23 cellular contexts compared by ENCODE assay signal in the genomic region with DNA sequence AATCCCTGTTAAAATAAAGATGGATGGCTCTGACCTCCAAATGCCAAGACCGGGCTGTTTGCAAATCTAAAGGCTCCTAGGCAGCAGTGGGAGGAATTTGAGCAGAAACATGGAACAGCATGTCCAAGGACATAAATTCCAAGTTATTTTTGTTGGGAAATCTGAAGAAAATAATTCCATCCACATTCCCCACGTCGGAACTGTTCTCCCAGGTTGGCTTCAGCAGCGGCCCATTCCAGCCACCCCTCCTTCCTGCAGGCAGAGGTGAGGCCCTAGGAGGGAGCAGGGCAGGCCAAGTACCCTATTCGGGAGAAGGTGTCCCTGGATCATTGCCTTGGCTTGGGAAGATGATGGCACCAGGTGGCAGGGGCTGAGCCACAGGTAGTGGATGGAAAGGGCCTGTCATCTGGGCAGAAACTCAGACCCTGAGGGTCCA.
DNase-seq lines count a peak whose midpoint lies in the region; ATAC-seq and TF ChIP-seq lines count a peak whose summit lies in the region.
"Had no signal": no experiment of that assay in that cellular context is flagged by ENCODE, and none has a peak within 500 bp of the region (broad histone marks: within the 10 kb centered on the region; RNA-seq: fewer than 3 reads in every experiment).

No MANE protein-coding gene starts in this region.

- H3K4me3 ChIP-seq in left ventricle myocardium inferior = peak overlapping the region; percentile 19
- no peak overlapping the region for H3K4me3 ChIP-seq in hepatocyte
- H3K4me3 ChIP-seq in upper lobe of right lung = no peak overlapping the region
- H3K4me3 ChIP-seq: GM23338 had no signal

- TF ChIP-seq CTCF in left ventricle myocardium inferior (IDR thresholded peaks at IDR 0.05; ENCODE audit: borderline replicate concordance) (no peak), hepatocyte (IDR thresholded peaks at IDR 0.05; ENCODE audit: poor library complexity) (no peak), osteocyte (IDR thresholded peaks at IDR 0.05) (no peak), upper lobe of right lung (IDR thresholded peaks at IDR 0.05) (no peak), WTC11 (IDR thresholded peaks at IDR 0.05) (no peak)

- peaks cover 10% of the 10 kb centered on the region for H3K27me3 Mint-ChIP-seq in osteocyte (ENCODE audit: unreplicated experiment)
- no peaks in the 10 kb centered on the region for H3K27me3 Mint-ChIP-seq in WTC11 (ENCODE audit: low read depth)
- H3K27me3 Mint-ChIP-seq: activated CD8-positive, alpha-beta T cell treated with anti-CD3 and anti-CD28 coated beads for 36 hours; activated naive CD4-positive, alpha-beta T cell treated with anti-CD3 and anti-CD28 coated beads, Interleukin-2, amount 50 U/mL, for 24 hours; stimulated activated naive CD8-positive, alpha-beta T cell treated with anti-CD3 and anti-CD28 coated beads, Interleukin-15, Interleukin-2, amounts not matched to agents 100 ng/mL and 50 ng/mL, for 24 hours had no signal

- 80% methylated on average over 5 of the region's 5 CpGs for WGBS in hepatocyte (ENCODE audit: low lambda C conversion rate, missing lambda C conversion rate)

- intact Hi-C loops in left ventricle myocardium inferior (cut with micrococcal nuclease) = no loop called here
- intact Hi-C loops in left ventricle myocardium superior (cut with micrococcal nuclease) = no loop called here
- intact Hi-C loops in upper lobe of right lung (cut with DNase I) = no loop called here

- no peak overlapping the region for H2AFZ ChIP-seq in hepatocyte
- H2AFZ ChIP-seq: GM23338 had no signal

- POLR2A ChIA-PET in WTC11 (lab: Charles Lee) = no interaction called here

- ATAC-seq in left ventricle myocardium superior = no peak
- no peak for ATAC-seq in upper lobe of right lung
- ATAC-seq in GM21360 (IDR thresholded peaks at IDR 0.05; ENCODE audit: unreplicated experiment) = no peak
- no peak for ATAC-seq in HG03354 (IDR thresholded peaks at IDR 0.05; ENCODE audit: poor library complexity, severe bottlenecking, unreplicated experiment)
- no peak for ATAC-seq in WTC11
- ATAC-seq: activated CD8-positive, alpha-beta T cell treated with anti-CD3 and anti-CD28 coated beads for 36 hours; GM23338 had no signal

- no peaks in the 10 kb centered on the region for H3K36me3 ChIP-seq in left ventricle myocardium inferior
- no peaks in the 10 kb centered on the region for H3K36me3 ChIP-seq in hepatocyte (replicated peaks; ENCODE audit: insufficient read depth, low read depth)
- H3K36me3 ChIP-seq in upper lobe of right lung = no peaks in the 10 kb centered on the region

- no peaks in the 10 kb centered on the region for H4K20me1 ChIP-seq in hepatocyte (ENCODE audit: insufficient read depth, poor library complexity, severe bottlenecking)

- H3K4me3 Mint-ChIP-seq in osteocyte (ENCODE audit: unreplicated experiment) (no peak overlapping the region), WTC11 (no peak overlapping the region)
- H3K4me3 Mint-ChIP-seq: activated CD8-positive, alpha-beta T cell treated with anti-CD3 and anti-CD28 coated beads for 36 hours; activated naive CD4-positive, alpha-beta T cell treated with anti-CD3 and anti-CD28 coated beads, Interleukin-2, amount 50 U/mL, for 24 hours; activated T-cell treated with anti-CD3 and anti-CD28 coated beads, Interleukin-2, amount 50 U/mL, for 4 hours; GM23338; stimulated activated naive CD8-positive, alpha-beta T cell treated with anti-CD3 and anti-CD28 coated beads, Interleukin-15, Interleukin-2, amounts not matched to agents 100 ng/mL and 50 ng/mL, for 24 hours had no signal

- H3K27ac ChIP-seq in left ventricle myocardium inferior (replicated peaks) (peak overlapping the region; percentile 90), hepatocyte (peak overlapping the region; percentile 16), upper lobe of right lung (peak overlapping the region; percentile 76)
- H3K27ac ChIP-seq: C4-2B had no signal

- DNase-seq in left ventricle myocardium inferior = no peak
- DNase-seq in left ventricle myocardium superior = no peak
- no peak for DNase-seq in hepatocyte (ENCODE audit: low spot score)
- DNase-seq in osteocyte (ENCODE audit: extremely low spot score, unreplicated experiment) = peak; percentile 57
- DNase-seq in upper lobe of right lung = no peak
- DNase-seq in WTC11 (ENCODE audit: low spot score) = no peak
- DNase-seq: activated CD8-positive, alpha-beta T cell treated with anti-CD3 and anti-CD28 coated beads for 36 hours; activated T-cell treated with anti-CD3 and anti-CD28 coated beads, Interleukin-2, amount 50 U/mL, for 4 hours; effector CD4-positive, alpha-beta T cell; EL; foreskin melanocyte; Karpas-422; kidney; NCI-H187 treated with DMSO at 0.1 percent for 48 hours; NCI-H748 treated with DMSO at 0.1 percent for 48 hours; stimulated activated CD4-positive, alpha-beta T cell treated with anti-CD3 and anti-CD28 coated beads, Interleukin-12 subunit alpha, Interleukin-12 subunit beta, amount 100 ng/mL, for 4 hours; T-helper 9 cell had no signal

- H3K4me1 ChIP-seq in left ventricle myocardium inferior (peaks cover 61% of the 10 kb centered on the region), hepatocyte (ENCODE audit: insufficient read depth) (peaks cover 10% of the 10 kb centered on the region), upper lobe of right lung (peaks cover 11% of the 10 kb centered on the region)

- H3K36me3 Mint-ChIP-seq in osteocyte (ENCODE audit: unreplicated experiment) = no peaks in the 10 kb centered on the region
- no peaks in the 10 kb centered on the region for H3K36me3 Mint-ChIP-seq in WTC11
- H3K36me3 Mint-ChIP-seq: activated naive CD4-positive, alpha-beta T cell treated with anti-CD3 and anti-CD28 coated beads, Interleukin-2, amount 50 U/mL, for 24 hours had no signal

- no peak overlapping the region for H3K27ac Mint-ChIP-seq in osteocyte (ENCODE audit: unreplicated experiment)
- no peak overlapping the region for H3K27ac Mint-ChIP-seq in WTC11
- H3K27ac Mint-ChIP-seq: activated CD8-positive, alpha-beta T cell treated with anti-CD3 and anti-CD28 coated beads for 36 hours; activated naive CD4-positive, alpha-beta T cell treated with anti-CD3 and anti-CD28 coated beads, Interleukin-2, amount 50 U/mL, for 24 hours; GM23338; stimulated activated naive CD8-positive, alpha-beta T cell treated with anti-CD3 and anti-CD28 coated beads, Interleukin-15, Interleukin-2, amounts not matched to agents 100 ng/mL and 50 ng/mL, for 24 hours had no signal

- H3K4me2 ChIP-seq in hepatocyte = no peak overlapping the region
- H3K4me2 ChIP-seq: GM23338 had no signal

- H3K9me3 Mint-ChIP-seq in osteocyte (ENCODE audit: unreplicated experiment) = no peaks in the 10 kb centered on the region
- no peaks in the 10 kb centered on the region for H3K9me3 Mint-ChIP-seq in WTC11
- H3K9me3 Mint-ChIP-seq: activated CD8-positive, alpha-beta T cell treated with anti-CD3 and anti-CD28 coated beads for 36 hours; activated naive CD4-positive, alpha-beta T cell treated with anti-CD3 and anti-CD28 coated beads, Interleukin-2, amount 50 U/mL, for 24 hours; activated T-cell treated with anti-CD3 and anti-CD28 coated beads, Interleukin-2, amount 50 U/mL, for 4 hours; GM23338; stimulated activated naive CD8-positive, alpha-beta T cell treated with anti-CD3 and anti-CD28 coated beads, Interleukin-15, Interleukin-2, amounts not matched to agents 100 ng/mL and 50 ng/mL, for 24 hours had no signal

- H3K9me2 ChIP-seq in hepatocyte (replicated peaks; ENCODE audit: insufficient read depth) = no peaks in the 10 kb centered on the region

- H3K4me1 Mint-ChIP-seq in osteocyte (ENCODE audit: unreplicated experiment) (peaks cover 5% of the 10 kb centered on the region), WTC11 (peaks cover 10% of the 10 kb centered on the region)
- H3K4me1 Mint-ChIP-seq: activated naive CD4-positive, alpha-beta T cell treated with anti-CD3 and anti-CD28 coated beads, Interleukin-2, amount 50 U/mL, for 24 hours; GM23338 had no signal

- no peaks in the 10 kb centered on the region for H3K9me3 ChIP-seq in left ventricle myocardium inferior (replicated peaks)
- H3K9me3 ChIP-seq in hepatocyte (ENCODE audit: low read depth) = no peaks in the 10 kb centered on the region
- H3K9me3 ChIP-seq in upper lobe of right lung = no peaks in the 10 kb centered on the region

- CTCF ChIA-PET in WTC11 (lab: Charles Lee) = interaction anchor here (1.8 to 2.0 kb wide), 2 partner anchors 21 to 525 kb away, joined by 6 to 7 read pairs; no protein-coding TSS in a partner anchor

- no peaks in the 10 kb centered on the region for H3K27me3 ChIP-seq in left ventricle myocardium inferior (ENCODE audit: low read depth)
- no peaks in the 10 kb centered on the region for H3K27me3 ChIP-seq in hepatocyte
- H3K27me3 ChIP-seq in upper lobe of right lung = no peaks in the 10 kb centered on the region

- no peaks in the 10 kb centered on the region for H3K79me2 ChIP-seq in hepatocyte

TF ChIP-seq in WTC11, 78 proteins besides CTCF, POLR2A, EP300 and RAD21 (continues in another document):
- TF ChIP-seq, protein P1, sequence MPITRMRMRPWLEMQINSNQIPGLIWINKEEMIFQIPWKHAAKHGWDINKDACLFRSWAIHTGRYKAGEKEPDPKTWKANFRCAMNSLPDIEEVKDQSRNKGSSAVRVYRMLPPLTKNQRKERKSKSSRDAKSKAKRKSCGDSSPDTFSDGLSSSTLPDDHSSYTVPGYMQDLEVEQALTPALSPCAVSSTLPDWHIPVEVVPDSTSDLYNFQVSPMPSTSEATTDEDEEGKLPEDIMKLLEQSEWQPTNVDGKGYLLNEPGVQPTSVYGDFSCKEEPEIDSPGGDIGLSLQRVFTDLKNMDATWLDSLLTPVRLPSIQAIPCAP (CRISPR knock-in tag; IDR thresholded peaks at IDR 0.05) = no peak
- TF ChIP-seq TEAD4 (CRISPR knock-in tag; IDR thresholded peaks at IDR 0.05) (no peak), GABPB1 (CRISPR knock-in tag; IDR thresholded peaks at IDR 0.05) (no peak)
- TF ChIP-seq, protein P2, sequence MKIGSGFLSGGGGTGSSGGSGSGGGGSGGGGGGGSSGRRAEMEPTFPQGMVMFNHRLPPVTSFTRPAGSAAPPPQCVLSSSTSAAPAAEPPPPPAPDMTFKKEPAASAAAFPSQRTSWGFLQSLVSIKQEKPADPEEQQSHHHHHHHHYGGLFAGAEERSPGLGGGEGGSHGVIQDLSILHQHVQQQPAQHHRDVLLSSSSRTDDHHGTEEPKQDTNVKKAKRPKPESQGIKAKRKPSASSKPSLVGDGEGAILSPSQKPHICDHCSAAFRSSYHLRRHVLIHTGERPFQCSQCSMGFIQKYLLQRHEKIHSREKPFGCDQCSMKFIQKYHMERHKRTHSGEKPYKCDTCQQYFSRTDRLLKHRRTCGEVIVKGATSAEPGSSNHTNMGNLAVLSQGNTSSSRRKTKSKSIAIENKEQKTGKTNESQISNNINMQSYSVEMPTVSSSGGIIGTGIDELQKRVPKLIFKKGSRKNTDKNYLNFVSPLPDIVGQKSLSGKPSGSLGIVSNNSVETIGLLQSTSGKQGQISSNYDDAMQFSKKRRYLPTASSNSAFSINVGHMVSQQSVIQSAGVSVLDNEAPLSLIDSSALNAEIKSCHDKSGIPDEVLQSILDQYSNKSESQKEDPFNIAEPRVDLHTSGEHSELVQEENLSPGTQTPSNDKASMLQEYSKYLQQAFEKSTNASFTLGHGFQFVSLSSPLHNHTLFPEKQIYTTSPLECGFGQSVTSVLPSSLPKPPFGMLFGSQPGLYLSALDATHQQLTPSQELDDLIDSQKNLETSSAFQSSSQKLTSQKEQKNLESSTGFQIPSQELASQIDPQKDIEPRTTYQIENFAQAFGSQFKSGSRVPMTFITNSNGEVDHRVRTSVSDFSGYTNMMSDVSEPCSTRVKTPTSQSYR (CRISPR knock-in tag; IDR thresholded peaks at IDR 0.05) = no peak

Comparison
In these comparisons a context has a peak if more than half of its experiments do, and no peak if none do; other contexts are left out.
1. H3K27ac ChIP-seq: peak in every context shown above with its lines; median percentile 90 in left ventricle myocardium inferior; 76 in upper lobe of right lung; 16 in hepatocyte.